Comparison of ENCODE assay signal across 1 cellular context in the genomic region with DNA sequence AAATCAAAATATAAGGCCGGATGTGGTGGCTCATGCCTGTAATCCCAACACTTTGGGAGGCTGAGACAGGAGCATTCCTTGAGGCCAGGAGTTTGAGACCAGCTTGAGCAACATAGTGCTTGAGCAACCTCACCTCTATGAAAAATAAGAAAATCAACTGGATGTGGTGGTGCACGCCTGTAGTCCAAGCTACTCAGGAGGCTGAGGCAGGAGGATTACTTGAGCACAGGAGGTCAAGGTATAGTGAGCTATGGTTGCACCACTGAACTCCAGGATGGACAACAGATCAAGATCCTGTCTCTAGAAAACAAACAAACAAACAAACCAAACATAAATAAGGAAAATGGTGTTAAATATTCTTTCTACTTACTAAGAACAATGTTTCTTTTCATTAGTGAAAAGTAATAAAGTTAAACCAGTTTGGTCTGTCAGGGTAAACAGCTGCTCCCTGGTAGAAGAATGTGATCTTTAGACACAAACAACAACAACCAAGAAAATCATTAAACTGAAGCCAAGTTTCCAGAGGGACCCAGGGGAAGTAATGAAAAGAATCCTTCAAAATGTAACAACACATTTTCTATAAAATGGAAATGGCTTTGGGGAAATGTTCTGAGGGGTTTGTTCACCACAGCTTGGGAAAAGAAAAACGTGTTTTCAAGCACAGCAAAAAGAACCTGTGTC.
TF ChIP-seq lines count a peak whose summit lies in the region.

No MANE protein-coding gene starts in this region.

TF ChIP-seq in GM23338, 12 proteins besides CTCF, POLR2A, EP300 and RAD21 (continued from another document):
- TF ChIP-seq, protein P1, sequence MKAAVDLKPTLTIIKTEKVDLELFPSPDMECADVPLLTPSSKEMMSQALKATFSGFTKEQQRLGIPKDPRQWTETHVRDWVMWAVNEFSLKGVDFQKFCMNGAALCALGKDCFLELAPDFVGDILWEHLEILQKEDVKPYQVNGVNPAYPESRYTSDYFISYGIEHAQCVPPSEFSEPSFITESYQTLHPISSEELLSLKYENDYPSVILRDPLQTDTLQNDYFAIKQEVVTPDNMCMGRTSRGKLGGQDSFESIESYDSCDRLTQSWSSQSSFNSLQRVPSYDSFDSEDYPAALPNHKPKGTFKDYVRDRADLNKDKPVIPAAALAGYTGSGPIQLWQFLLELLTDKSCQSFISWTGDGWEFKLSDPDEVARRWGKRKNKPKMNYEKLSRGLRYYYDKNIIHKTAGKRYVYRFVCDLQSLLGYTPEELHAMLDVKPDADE (IDR thresholded peaks at IDR 0.05): no peak
- no peak for TF ChIP-seq ZNF331 (CRISPR knock-in tag; IDR thresholded peaks at IDR 0.05; ENCODE audit: low read depth)
